34 cellular contexts compared by ENCODE assay signal in the genomic region with DNA sequence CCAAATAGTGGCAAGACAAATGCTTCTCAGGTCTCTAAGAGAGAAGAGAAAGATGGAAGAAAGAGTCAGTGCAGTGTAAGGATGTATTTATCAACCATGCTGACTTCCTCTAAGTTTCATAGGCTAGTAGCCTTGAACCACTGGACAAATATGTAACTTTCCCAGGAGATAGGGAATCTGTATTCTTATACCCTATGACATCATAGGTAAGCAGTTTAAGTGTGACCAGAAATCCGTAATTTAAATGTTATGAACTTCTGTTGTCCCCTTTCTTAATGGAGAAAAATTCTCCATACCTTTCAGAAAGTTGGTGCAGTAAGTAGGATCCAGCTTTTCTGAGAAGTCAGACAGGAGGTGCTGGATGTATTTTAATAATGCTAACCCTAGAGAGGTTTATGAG.
"Had no signal": no experiment of that assay in that cellular context is flagged by ENCODE, and none has a peak within 500 bp of the region (broad histone marks: within the 10 kb centered on the region; RNA-seq: fewer than 3 reads in every experiment).

No MANE protein-coding gene starts in this region.

- ATAC-seq: activated naive CD4-positive, alpha-beta T cell treated with anti-CD3 and anti-CD28 coated beads, Interleukin-2, amount 50 U/mL, for 72 hours; activated naive CD8-positive, alpha-beta T cell treated with anti-CD3 and anti-CD28 coated beads, Interleukin-2, amount 50 U/mL, for 24 hours; activated T-cell treated with anti-CD3 and anti-CD28 coated beads, Interleukin-2, amount 50 U/mL, for 4 hours; activated T-cell treated with anti-CD3 and anti-CD28 coated beads, Interleukin-2, amount 50 U/mL, for 72 hours; activated T-helper 17 cell treated with anti-CD3 and anti-CD28 coated beads, Interleukin-2, amount 50 U/mL, for 72 hours; body of pancreas had no signal

- H3K9me3 ChIP-seq: adrenal gland, ascending aorta, body of pancreas, breast epithelium had no signal

- FAIRE-seq: astrocyte, bronchial epithelial cell had no signal

- H3K27me3 ChIP-seq: adrenal gland, ascending aorta, body of pancreas, brain microvascular endothelial cell, breast epithelium, cardiac muscle cell had no signal

- DNase-seq: activated effector memory CD4-positive, alpha-beta T cell treated with anti-CD3 and anti-CD28 coated beads, Interleukin-2, amount 50 U/mL, for 16 hours; activated effector memory CD4-positive, alpha-beta T cell treated with Interleukin-2 at 50 U/mL for 16 hours; activated gamma-delta T cell; activated gamma-delta T cell treated with Interleukin-2 at 50 U/mL for 16 hours; activated naive CD4-positive, alpha-beta T cell; activated naive CD4-positive, alpha-beta T cell treated with anti-CD3 and anti-CD28 coated beads for 36 hours; activated naive CD4-positive, alpha-beta T cell treated with anti-CD3 and anti-CD28 coated beads, Interleukin-2, amount 10 ng/mL, durations not matched to agents 7 days and 5 days; activated naive CD4-positive, alpha-beta T cell treated with anti-CD3 and anti-CD28 coated beads, Interleukin-2, amount 50 U/mL, for 16 hours; activated naive CD4-positive, alpha-beta T cell treated with Interleukin-2 at 50 U/mL for 16 hours; activated naive CD8-positive, alpha-beta T cell treated with anti-CD3 and anti-CD28 coated beads for 36 hours; activated naive CD8-positive, alpha-beta T cell treated with anti-CD3 and anti-CD28 coated beads, Interleukin-2, amount 10 ng/mL, durations not matched to agents 7 days and 5 days; activated naive CD8-positive, alpha-beta T cell treated with anti-CD3 and anti-CD28 coated beads, Interleukin-2, amount 50 U/mL, for 24 hours; activated T-cell treated with anti-CD3 and anti-CD28 coated beads, Interleukin-2, amount 50 U/mL, for 1 hour; activated T-cell treated with anti-CD3 and anti-CD28 coated beads, Interleukin-2, amount 50 U/mL, for 24 hours; activated T-cell treated with anti-CD3 and anti-CD28 coated beads, Interleukin-2, amount 50 U/mL, for 4 hours; activated T-cell treated with anti-CD3 and anti-CD28 coated beads, Interleukin-2, amount 50 U/mL, for 48 hours; activated T-cell treated with anti-CD3 and anti-CD28 coated beads, Interleukin-2, amount 50 U/mL, for 72 hours; adrenal gland; amniotic stem cell; amygdala; anterior cingulate cortex; aorta; body of pancreas; brain microvascular endothelial cell; caudate nucleus; central memory CD4-positive, alpha-beta T cell; cerebellar nuclear complex had no signal

- H3K36me3 ChIP-seq: adrenal gland, ascending aorta, brain microvascular endothelial cell, breast epithelium, cardiac muscle cell had no signal

- H3K27ac ChIP-seq: adrenal gland, ascending aorta, body of pancreas, brain microvascular endothelial cell, breast epithelium, cardiac muscle cell had no signal

- H3K4me3 ChIP-seq: adrenal gland, ascending aorta, body of pancreas, breast epithelium, cardiac muscle cell had no signal

- H3K4me1 ChIP-seq: adrenal gland, ascending aorta, body of pancreas, breast epithelium had no signal
